ENCODE assay signal across 1 cellular context in the genomic region with DNA sequence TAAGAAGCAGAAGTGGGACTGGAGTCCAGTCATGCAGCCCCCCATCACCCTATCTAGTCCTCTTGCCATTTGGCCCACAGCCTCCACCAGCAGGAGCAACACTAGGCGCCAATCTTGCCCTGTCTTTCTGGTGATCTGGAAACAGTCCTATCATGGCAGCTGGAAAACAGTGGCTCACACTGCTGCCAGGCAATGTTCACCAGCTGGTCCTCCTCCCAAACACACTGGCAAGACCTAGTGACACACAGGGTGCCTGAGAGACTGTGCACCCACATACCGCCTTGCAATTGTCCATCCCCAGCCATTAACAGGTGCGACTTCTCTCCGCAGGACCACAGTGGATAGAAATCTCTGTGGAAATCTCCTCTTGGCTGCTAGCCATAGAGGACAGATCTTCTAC.
TF ChIP-seq lines count a peak whose summit lies in the region.

No MANE protein-coding gene starts in this region.

TF ChIP-seq in endothelial cell of umbilical vein, 7 proteins besides CTCF, POLR2A, EP300 and RAD21:
- TF ChIP-seq POLR2AphosphoS5 (IDR thresholded peaks at IDR 0.05; ENCODE audit: insufficient read depth, low read depth, low read length): no peak
- TF ChIP-seq, protein P1, sequence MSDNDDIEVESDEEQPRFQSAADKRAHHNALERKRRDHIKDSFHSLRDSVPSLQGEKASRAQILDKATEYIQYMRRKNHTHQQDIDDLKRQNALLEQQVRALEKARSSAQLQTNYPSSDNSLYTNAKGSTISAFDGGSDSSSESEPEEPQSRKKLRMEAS (IDR thresholded peaks at IDR 0.05; ENCODE audit: insufficient read depth, insufficient read length): no peak
- no peak for TF ChIP-seq GATA2 (IDR thresholded peaks at IDR 0.05; ENCODE audit: insufficient read depth, insufficient read length, low read depth, low read length)
- no peak for TF ChIP-seq MYC (IDR thresholded peaks at IDR 0.05; ENCODE audit: low read depth, low read length)
- TF ChIP-seq EZH2 (IDR thresholded peaks at IDR 0.05; ENCODE audit: borderline replicate concordance, low read depth, low read length, severe bottlenecking): no peak
- no peak for TF ChIP-seq JUN (IDR thresholded peaks at IDR 0.05; ENCODE audit: borderline replicate concordance, insufficient read depth, insufficient read length, low read depth)
- TF ChIP-seq FOS (IDR thresholded peaks at IDR 0.05; ENCODE audit: borderline replicate concordance, insufficient read depth, low read length): no peak
